ENCODE assay signal across 12 cellular contexts in the genomic region with DNA sequence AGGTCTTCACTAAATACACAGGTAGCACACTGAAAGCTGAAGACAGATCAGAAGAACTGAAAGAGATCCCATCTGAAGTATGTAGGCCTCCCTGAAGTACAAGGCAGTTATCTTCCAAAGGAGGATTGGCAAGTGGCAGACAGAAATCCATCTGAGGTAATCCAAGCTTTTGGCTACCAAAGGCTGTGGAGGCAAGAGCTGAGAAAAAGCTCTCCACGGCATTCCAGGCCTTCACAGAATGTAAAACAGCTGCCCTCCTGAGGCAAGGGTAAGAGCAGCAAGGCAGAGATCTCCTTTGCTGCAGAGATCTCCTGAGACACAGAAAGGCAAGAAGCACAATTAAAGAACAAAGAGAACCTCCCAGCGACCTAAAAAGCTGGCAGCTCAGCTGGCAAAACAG.
"Had no signal": no experiment of that assay in that cellular context is flagged by ENCODE, and none has a peak within 500 bp of the region (broad histone marks: within the 10 kb centered on the region; RNA-seq: fewer than 3 reads in every experiment).

No MANE protein-coding gene starts in this region.

- H3K4me3 ChIP-seq: thyroid gland, vagina had no signal

- H3K4me1 ChIP-seq: vagina had no signal

- H3K27ac ChIP-seq: thyroid gland, vagina had no signal

- ATAC-seq: activated naive CD4-positive, alpha-beta T cell treated with anti-CD3 and anti-CD28 coated beads, Interleukin-2, amount 50 U/mL, for 72 hours; effector memory CD8-positive, alpha-beta T cell; T-helper 17 cell had no signal

- H3K27me3 ChIP-seq: thyroid gland, vagina had no signal

- DNase-seq: activated CD4-positive, CD25-positive, alpha-beta regulatory T cell; activated effector memory CD4-positive, alpha-beta T cell treated with Interleukin-2 at 50 U/mL for 16 hours; activated T-cell treated with anti-CD3 and anti-CD28 coated beads, Interleukin-2, amount 50 U/mL, for 1 hour; amniotic stem cell; effector memory CD8-positive, alpha-beta T cell; hippocampal formation; naive B cell; stimulated activated CD4-positive, alpha-beta T cell treated with anti-CD3 and anti-CD28 coated beads, Interleukin-15, amount 100 ng/mL, for 24 hours; T-helper 17 cell; thyroid gland had no signal

- H3K9me3 ChIP-seq: thyroid gland, vagina had no signal
